Comparison of ENCODE assay signal across 19 cellular contexts in the genomic region with DNA sequence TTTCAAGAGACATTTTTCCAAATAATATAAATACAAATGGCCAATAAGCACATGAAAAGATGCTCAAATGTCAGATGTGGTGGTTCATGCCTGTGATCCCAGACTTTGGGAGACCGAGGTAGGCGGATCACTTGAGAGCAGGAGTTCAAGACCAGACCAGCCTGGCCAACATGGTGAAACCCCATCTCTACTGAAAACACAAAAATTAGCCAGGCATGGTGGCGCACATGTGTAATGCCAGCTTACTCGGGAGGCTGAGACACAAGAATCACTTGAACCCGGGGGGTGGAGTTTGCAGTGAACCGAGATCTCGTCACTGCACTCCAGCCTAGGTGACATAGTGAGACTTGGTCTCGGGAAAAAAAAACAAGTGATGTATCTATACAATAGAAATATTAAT. TPM values are rescaled to one million over a fixed set of nuclear protein-coding genes. Genes with fewer than 3 reads are reported as not detected.
DNase-seq lines count a peak whose midpoint lies in the region; ATAC-seq, FAIRE-seq and TF ChIP-seq lines count a peak whose summit lies in the region.
"Had no signal": no experiment of that assay in that cellular context is flagged by ENCODE, and none has a peak within 500 bp of the region (broad histone marks: within the 10 kb centered on the region; RNA-seq: fewer than 3 reads in every experiment).

No MANE protein-coding gene starts in this region.

- H3K27me3 Mint-ChIP-seq in activated CD4-positive, alpha-beta memory T cell treated with anti-CD3 and anti-CD28 coated beads, Interleukin-2, amount 10 ng/mL, durations not matched to agents 7 days and 5 days: peaks cover 4% of the 10 kb centered on the region

- H3K4me1 Mint-ChIP-seq in activated CD4-positive, alpha-beta memory T cell treated with anti-CD3 and anti-CD28 coated beads, Interleukin-2, amount 10 ng/mL, durations not matched to agents 7 days and 5 days: peaks cover 14% of the 10 kb centered on the region

- WGBS in right lobe of liver (ENCODE audit: insufficient coverage, low coverage, low lambda C conversion rate, missing lambda C conversion rate): 87% methylated on average over 6 of the region's 8 CpGs
- 77% methylated on average over 8 of the region's 8 CpGs for WGBS in HepG2 (ENCODE audit: low lambda C conversion rate)
- 87 to 94% methylated on average over 8 of the region's 8 CpGs for WGBS in upper lobe of left lung, 2 donors

- H3K79me2 ChIP-seq in HepG2 (ENCODE audit: insufficient read depth, low read length): no peaks in the 10 kb centered on the region

- TF ChIP-seq POLR2A in right lobe of liver (IDR thresholded peaks at IDR 0.05): no peak
- no peak for TF ChIP-seq POLR2A in HepG2 (IDR thresholded peaks at IDR 0.05; ENCODE audit: insufficient read depth in 1 of 2, low read depth in 2 of 2, low read length in 2 of 2)
- TF ChIP-seq POLR2A in upper lobe of left lung (IDR thresholded peaks at IDR 0.05): no peak

- FAIRE-seq in HepG2 (lab: Jason Lieb, UNC) (no peak), kidney (lab: Jason Lieb, UNC) (no peak)
- FAIRE-seq: G401.6, GM12892, H54 had no signal

- H3K4me1 ChIP-seq in right lobe of liver (peaks cover 0 to 50% (median 14%) of the 10 kb centered on the region in 4 donors), HepG2 (ENCODE audit: insufficient read depth, low read length) (peaks cover 67% of the 10 kb centered on the region), kidney (ENCODE audit: control insufficient read depth in 1 of 2, insufficient read depth in 1 of 2, low read depth in 1 of 2, low read length in 2 of 2) (peaks cover 9 to 10% of the 10 kb centered on the region in 2 donors), upper lobe of left lung (peaks cover 17 to 38% (median 20%) of the 10 kb centered on the region in 4 donors)

- POLR2A ChIA-PET in HepG2 (lab: Yijun Ruan, JAX): interaction anchor here (5.2 kb wide), 1 partner anchor 12 kb away, joined by 71 read pairs; a partner anchor contains a TSS
- POLR2A ChIA-PET in activated CD4-positive, alpha-beta memory T cell treated with anti-CD3 and anti-CD28 coated beads, Interleukin-2, amount 10 ng/mL, durations not matched to agents 7 days and 5 days (lab: Charles Lee): interaction anchor here (2.8 kb wide), 1 partner anchor 11 kb away, joined by 25 read pairs; a partner anchor contains a TSS

- intact Hi-C loops in right lobe of liver (cut with DNase I): no loop called here
- intact Hi-C loops in HepG2 (cut with micrococcal nuclease; ENCODE audit: unreplicated experiment): no loop called here
- intact Hi-C loops in kidney (cut with DNase I): no loop called here
- intact Hi-C loops in sciatic nerve (cut with DNase I): no loop called here

- H3K27me3 ChIP-seq in right lobe of liver (no peaks in the 10 kb centered on the region), HepG2 (ENCODE audit: control insufficient read depth in 1 of 2, insufficient read depth in 2 of 2, low read length in 2 of 2) (no peaks in the 10 kb centered on the region), upper lobe of left lung (no peaks in the 10 kb centered on the region)

- no TSS peak for BruUV-seq in HepG2 (replicated peaks; lab: Mats Ljungman, UMichigan)

- CTCF ChIA-PET in HepG2 (lab: Yijun Ruan, JAX; ENCODE audit: low intra/inter-chr PET ratio, low total read pairs): interaction anchor here (1.1 kb wide), 1 partner anchor 20 kb away, joined by 3 read pairs; no protein-coding TSS in a partner anchor
- CTCF ChIA-PET in activated CD4-positive, alpha-beta memory T cell treated with anti-CD3 and anti-CD28 coated beads, Interleukin-2, amount 10 ng/mL, durations not matched to agents 7 days and 5 days (lab: Charles Lee): interaction anchor here (0.6 kb wide), 1 partner anchor 55 kb away, joined by 3 read pairs; no protein-coding TSS in a partner anchor

- no peaks in the 10 kb centered on the region for H3K36me3 Mint-ChIP-seq in activated CD4-positive, alpha-beta memory T cell treated with anti-CD3 and anti-CD28 coated beads, Interleukin-2, amount 10 ng/mL, durations not matched to agents 7 days and 5 days (ENCODE audit: low read depth)
- H3K36me3 Mint-ChIP-seq: CD4-positive, CD25-positive, alpha-beta regulatory T cell; CD8-positive, alpha-beta T cell had no signal

- H3K36me3 ChIP-seq in right lobe of liver (no peaks in the 10 kb centered on the region), HepG2 (replicated peaks in 1 of 2; ENCODE audit: control insufficient read depth in 1 of 2, insufficient read depth in 2 of 2, low read length in 2 of 2) (no peaks in the 10 kb centered on the region), kidney (ENCODE audit: control insufficient read depth in 1 of 2, insufficient read depth in 2 of 2, low read length in 2 of 2) (no peaks in the 10 kb centered on the region), upper lobe of left lung (peaks cover 0 to 3% (median under 1%) of the 10 kb centered on the region in 4 donors)

- H3K27ac ChIP-seq in right lobe of liver (no peak overlapping the region), HepG2 (ENCODE audit: extremely low read length, insufficient read depth, low read length) (no peak overlapping the region), kidney (ENCODE audit: low read depth in 2 of 2, low read length in 2 of 2) (no peak overlapping the region), upper lobe of left lung (no peak overlapping the region)

- no peak overlapping the region for H3K4me2 ChIP-seq in HepG2 (ENCODE audit: low read depth, low read length)

- TF ChIP-seq EP300 in HepG2 (IDR thresholded peaks at IDR 0.05; ENCODE audit: low read depth in 2 of 2, low read length in 2 of 2): no peak
- TF ChIP-seq EP300 in HepG2 (CRISPR knock-in tag; IDR thresholded peaks at IDR 0.05; ENCODE audit: borderline replicate concordance): no peak
- TF ChIP-seq EP300 in upper lobe of left lung (IDR thresholded peaks at IDR 0.05): no peak

- no peak overlapping the region for H3K4me3 Mint-ChIP-seq in activated CD4-positive, alpha-beta memory T cell treated with anti-CD3 and anti-CD28 coated beads, Interleukin-2, amount 10 ng/mL, durations not matched to agents 7 days and 5 days
- H3K4me3 Mint-ChIP-seq: CD8-positive, alpha-beta T cell; HFFc6 had no signal

- DNase-seq in right lobe of liver (peak in 2 of 3 donors; percentile 3 to 27), HepG2 (ENCODE audit: low spot score) (no peak), kidney (peak; percentile 14), sciatic nerve (ENCODE audit: low spot score) (peak; percentile 52), upper lobe of left lung (no peak), NCI-H187 (lab: John Stamatoyannopoulos, UW) (no peak)
- no peak for DNase-seq in activated CD4-positive, alpha-beta memory T cell treated with anti-CD3 and anti-CD28 coated beads, Interleukin-2, amount 10 ng/mL, durations not matched to agents 7 days and 5 days
- DNase-seq: C1 segment of cervical spinal cord; CD4-positive, CD25-positive, alpha-beta regulatory T cell; CD8-positive, alpha-beta T cell; DMS153; DND-41; GOT3; HFFc6 had no signal

- H3K9ac ChIP-seq in HepG2 (ENCODE audit: insufficient read depth, low read depth, low read length) (no peak overlapping the region), kidney (ENCODE audit: low read length in 2 of 2) (no peak overlapping the region)

- no peak for ATAC-seq in right lobe of liver
- no peak for ATAC-seq in HepG2
- no peak for ATAC-seq in sciatic nerve
- no peak for ATAC-seq in upper lobe of left lung (ENCODE audit: low FRiP score in 2 of 2)
- ATAC-seq: CD8-positive, alpha-beta T cell had no signal

- in situ Hi-C loops in HepG2 (cut with HindIII; ENCODE audit: extremely low pct_ligation_motif_present, low pct_unique_long_range_greater_than_20kb): no loop called here

- H3K27ac Mint-ChIP-seq in activated CD4-positive, alpha-beta memory T cell treated with anti-CD3 and anti-CD28 coated beads, Interleukin-2, amount 10 ng/mL, durations not matched to agents 7 days and 5 days: no peak overlapping the region
- H3K27ac Mint-ChIP-seq: HFFc6 had no signal

- TF ChIP-seq CTCF in right lobe of liver (IDR thresholded peaks at IDR 0.05): no peak
- no peak for TF ChIP-seq CTCF in HepG2 (CRISPR knock-in tag; IDR thresholded peaks at IDR 0.05)
- no peak for TF ChIP-seq CTCF in kidney (IDR thresholded peaks at IDR 0.05; ENCODE audit: borderline replicate concordance, extremely low read depth, insufficient read depth)
- no peak for TF ChIP-seq CTCF in upper lobe of left lung (IDR thresholded peaks at IDR 0.05)

- TF ChIP-seq RAD21 in HepG2 (CRISPR knock-in tag; IDR thresholded peaks at IDR 0.05): no peak

- no peaks in the 10 kb centered on the region for H3K9me3 ChIP-seq in right lobe of liver
- no peaks in the 10 kb centered on the region for H3K9me3 ChIP-seq in HepG2 (ENCODE audit: low read length)
- no peaks in the 10 kb centered on the region for H3K9me3 ChIP-seq in kidney (ENCODE audit: control insufficient read depth in 1 of 2, low read length in 2 of 2)
- H3K9me3 ChIP-seq in upper lobe of left lung: no peaks in the 10 kb centered on the region
- H3K9me3 ChIP-seq: Caco-2, HAP-1 had no signal

- no peak overlapping the region for H2AFZ ChIP-seq in HepG2 (ENCODE audit: low read length)

- no peaks in the 10 kb centered on the region for H4K20me1 ChIP-seq in HepG2 (ENCODE audit: insufficient read depth, low read length)

- H3K4me3 ChIP-seq in right lobe of liver: no peak overlapping the region
- H3K4me3 ChIP-seq in HepG2 (replicated peaks in 1 of 3; ENCODE audit: insufficient read depth in 1 of 3, low read depth in 2 of 3, low read length in 3 of 3): no peak overlapping the region
- H3K4me3 ChIP-seq in kidney (ENCODE audit: low read length in 2 of 2): no peak overlapping the region
- no peak overlapping the region for H3K4me3 ChIP-seq in upper lobe of left lung
- H3K4me3 ChIP-seq: HAP-1 had no signal

- H3K9me3 Mint-ChIP-seq in activated CD4-positive, alpha-beta memory T cell treated with anti-CD3 and anti-CD28 coated beads, Interleukin-2, amount 10 ng/mL, durations not matched to agents 7 days and 5 days: no peaks in the 10 kb centered on the region
- H3K9me3 Mint-ChIP-seq: CD4-positive, CD25-positive, alpha-beta regulatory T cell; CD8-positive, alpha-beta T cell; HFFc6 had no signal

RNA-seq across cellular contexts. Expression of a gene that starts 2.9 kb away (rescaled TPM):
- total RNA-seq in right lobe of liver (10 to 100 TPM; 38.6 to 87.4 (median 76.9) TPM), HepG2 (2016; rRNA removed; fragmentation: Illumina TruSeq; extraction: Trizol) (93.6 and 95.6 TPM in 2 replicates), kidney (34.5 TPM), sciatic nerve (23.7 TPM), upper lobe of left lung (10 to 100 TPM; 18.9 to 65.7 (median 40.6) TPM)
- 31.6 and 39.5 TPM in 2 replicates for total RNA-seq in HepG2 (2016; cell fraction: cytosol; rRNA removed; fragmentation: Illumina TruSeq; extraction: Trizol; ENCODE audit: low read depth)
- total RNA-seq in HepG2 (2016; cell fraction: insoluble cytoplasmic fraction; rRNA removed; fragmentation: Illumina TruSeq; extraction: Trizol): 94.0 and 98.0 TPM in 2 replicates
- 35.0 and 44.2 TPM in 2 replicates for total RNA-seq in HepG2 (2016; cell fraction: membrane; rRNA removed; fragmentation: Illumina TruSeq; extraction: Trizol)
- total RNA-seq in HepG2 (2016; cell fraction: nucleus; rRNA removed; fragmentation: Illumina TruSeq; extraction: Trizol): 44.3 and 48.9 TPM in 2 replicates
- polyA plus RNA-seq in HepG2 (2011; rRNA removed) (59.9 and 93.0 TPM in 2 replicates), kidney (ENCODE audit: insufficient read depth, low read depth, low replicate concordance) (105 TPM)
- 65.7 and 112 TPM in 2 replicates for polyA plus RNA-seq in HepG2 (2011; cell fraction: cytosol; rRNA removed)
- polyA plus RNA-seq in HepG2 (2011; cell fraction: nucleus; rRNA removed): 162 and 164 TPM in 2 replicates
- 57.4 and 59.7 TPM in 2 replicates for polyA plus RNA-seq in HepG2 (2012)
- 29.0 and 30.8 TPM in 2 replicates for polyA plus RNA-seq in HepG2 (2016; cell fraction: cytosol; fragmentation: Illumina TruSeq; extraction: Trizol; ENCODE audit: low read depth)
- polyA plus RNA-seq in HepG2 (2016; cell fraction: insoluble cytoplasmic fraction; fragmentation: Illumina TruSeq; extraction: Trizol; ENCODE audit: low read depth): 86.3 and 86.5 TPM in 2 replicates
- polyA plus RNA-seq in HepG2 (2016; cell fraction: membrane; fragmentation: Illumina TruSeq; extraction: Trizol; ENCODE audit: low read depth): 25.3 and 27.1 TPM in 2 replicates
- 72.3 and 78.9 TPM in 2 replicates for polyA plus RNA-seq in HepG2 (2016; cell fraction: nucleus; fragmentation: Illumina TruSeq; extraction: Trizol; ENCODE audit: insufficient read depth, low read depth)
- polyA minus RNA-seq in HepG2 (2011; rRNA and poly(A)+ RNA removed; ENCODE audit: low replicate concordance): 28.9 and 121 TPM in 2 replicates
- 45.9 and 49.6 TPM in 2 replicates for polyA minus RNA-seq in HepG2 (2011; cell fraction: cytosol; rRNA and poly(A)+ RNA removed)
- 26.3 and 28.6 TPM in 2 replicates for polyA minus RNA-seq in HepG2 (2011; cell fraction: nucleus; rRNA and poly(A)+ RNA removed)
- total RNA-seq in activated CD4-positive, alpha-beta memory T cell treated with anti-CD3 and anti-CD28 coated beads, Interleukin-2, amount 10 ng/mL, durations not matched to agents 7 days and 5 days: 10 to 100 TPM; 40.0 to 40.6 TPM

RNA-seq across cellular contexts. Expression of a gene that starts 16.7 kb away (rescaled TPM):
- total RNA-seq in right lobe of liver (10 to 100 TPM in 4 of 6 experiments, 1 to 10 TPM in 2; 5.8 to 29.2 (median 11.1) TPM), HepG2 (2016; rRNA removed; fragmentation: Illumina TruSeq; extraction: Trizol) (28.6 and 33.0 TPM in 2 replicates), kidney (35.5 TPM), sciatic nerve (41.4 TPM), upper lobe of left lung (10 to 100 TPM; 22.4 to 97.4 (median 31.4) TPM)
- total RNA-seq in HepG2 (2016; cell fraction: cytosol; rRNA removed; fragmentation: Illumina TruSeq; extraction: Trizol; ENCODE audit: low read depth): 37.2 and 44.0 TPM in 2 replicates
- 21.2 and 33.0 TPM in 2 replicates for total RNA-seq in HepG2 (2016; cell fraction: insoluble cytoplasmic fraction; rRNA removed; fragmentation: Illumina TruSeq; extraction: Trizol)
- 58.6 and 59.5 TPM in 2 replicates for total RNA-seq in HepG2 (2016; cell fraction: membrane; rRNA removed; fragmentation: Illumina TruSeq; extraction: Trizol)
- total RNA-seq in HepG2 (2016; cell fraction: nucleus; rRNA removed; fragmentation: Illumina TruSeq; extraction: Trizol): 38.6 and 43.6 TPM in 2 replicates
- polyA plus RNA-seq in HepG2 (2011; rRNA removed) (30.7 and 31.6 TPM in 2 replicates), kidney (ENCODE audit: insufficient read depth, low read depth, low replicate concordance) (12.0 TPM)
- 18.7 and 21.7 TPM in 2 replicates for polyA plus RNA-seq in HepG2 (2011; cell fraction: cytosol; rRNA removed)
- polyA plus RNA-seq in HepG2 (2011; cell fraction: nucleus; rRNA removed): 50.0 and 56.4 TPM in 2 replicates
- 20.8 and 23.9 TPM in 2 replicates for polyA plus RNA-seq in HepG2 (2012)
- 55.3 and 62.7 TPM in 2 replicates for polyA plus RNA-seq in HepG2 (2016; cell fraction: cytosol; fragmentation: Illumina TruSeq; extraction: Trizol; ENCODE audit: low read depth)
- polyA plus RNA-seq in HepG2 (2016; cell fraction: insoluble cytoplasmic fraction; fragmentation: Illumina TruSeq; extraction: Trizol; ENCODE audit: low read depth): 28.7 and 35.1 TPM in 2 replicates
- 64.7 and 69.9 TPM in 2 replicates for polyA plus RNA-seq in HepG2 (2016; cell fraction: membrane; fragmentation: Illumina TruSeq; extraction: Trizol; ENCODE audit: low read depth)
- 52.8 and 60.0 TPM in 2 replicates for polyA plus RNA-seq in HepG2 (2016; cell fraction: nucleus; fragmentation: Illumina TruSeq; extraction: Trizol; ENCODE audit: insufficient read depth, low read depth)
- polyA minus RNA-seq in HepG2 (2011; rRNA and poly(A)+ RNA removed; ENCODE audit: low replicate concordance): 24.3 and 28.1 TPM in 2 replicates
- polyA minus RNA-seq in HepG2 (2011; cell fraction: cytosol; rRNA and poly(A)+ RNA removed): 10.4 and 14.9 TPM in 2 replicates
- polyA minus RNA-seq in HepG2 (2011; cell fraction: nucleus; rRNA and poly(A)+ RNA removed): 78.9 and 91.3 TPM in 2 replicates
- total RNA-seq in activated CD4-positive, alpha-beta memory T cell treated with anti-CD3 and anti-CD28 coated beads, Interleukin-2, amount 10 ng/mL, durations not matched to agents 7 days and 5 days: 10 to 100 TPM; 26.1 TPM

RNA-seq across cellular contexts. Expression of a gene that starts 46.6 kb away (rescaled TPM):
- total RNA-seq in right lobe of liver: 1 to 10 TPM in 5 of 6 experiments, under 1 TPM in 1; 0.92 to 4.1 (median 2.0) TPM
- 4.0 and 6.9 TPM in 2 replicates for total RNA-seq in HepG2 (2016; rRNA removed; fragmentation: Illumina TruSeq; extraction: Trizol)
- 9.2 and 10.4 TPM in 2 replicates for total RNA-seq in HepG2 (2016; cell fraction: cytosol; rRNA removed; fragmentation: Illumina TruSeq; extraction: Trizol; ENCODE audit: low read depth)
- total RNA-seq in HepG2 (2016; cell fraction: insoluble cytoplasmic fraction; rRNA removed; fragmentation: Illumina TruSeq; extraction: Trizol): 3.9 and 6.3 TPM in 2 replicates
- 10.1 and 14.6 TPM in 2 replicates for total RNA-seq in HepG2 (2016; cell fraction: membrane; rRNA removed; fragmentation: Illumina TruSeq; extraction: Trizol)
- 3.7 and 3.9 TPM in 2 replicates for total RNA-seq in HepG2 (2016; cell fraction: nucleus; rRNA removed; fragmentation: Illumina TruSeq; extraction: Trizol)
- 14.5 and 14.7 TPM in 2 replicates for polyA plus RNA-seq in HepG2 (2011; rRNA removed)
- 5.1 and 8.2 TPM in 2 replicates for polyA plus RNA-seq in HepG2 (2011; cell fraction: cytosol; rRNA removed)
- polyA plus RNA-seq in HepG2 (2011; cell fraction: nucleus; rRNA removed): 28.7 and 39.5 TPM in 2 replicates
- 13.2 and 14.2 TPM in 2 replicates for polyA plus RNA-seq in HepG2 (2012)
- 36.1 and 40.9 TPM in 2 replicates for polyA plus RNA-seq in HepG2 (2016; cell fraction: cytosol; fragmentation: Illumina TruSeq; extraction: Trizol; ENCODE audit: low read depth)
- polyA plus RNA-seq in HepG2 (2016; cell fraction: insoluble cytoplasmic fraction; fragmentation: Illumina TruSeq; extraction: Trizol; ENCODE audit: low read depth): 10.5 and 16.8 TPM in 2 replicates
- polyA plus RNA-seq in HepG2 (2016; cell fraction: membrane; fragmentation: Illumina TruSeq; extraction: Trizol; ENCODE audit: low read depth): 41.4 and 43.0 TPM in 2 replicates
- 20.5 and 28.1 TPM in 2 replicates for polyA plus RNA-seq in HepG2 (2016; cell fraction: nucleus; fragmentation: Illumina TruSeq; extraction: Trizol; ENCODE audit: insufficient read depth, low read depth)
- 25.3 and 28.4 TPM in 2 replicates for polyA minus RNA-seq in HepG2 (2011; rRNA and poly(A)+ RNA removed; ENCODE audit: low replicate concordance)
- polyA minus RNA-seq in HepG2 (2011; cell fraction: cytosol; rRNA and poly(A)+ RNA removed): 8.4 and 12.7 TPM in 2 replicates
- 3.2 and 6.3 TPM in 2 replicates for polyA minus RNA-seq in HepG2 (2011; cell fraction: nucleus; rRNA and poly(A)+ RNA removed)
- total RNA-seq in kidney: 149 TPM
- 15.7 TPM for polyA plus RNA-seq in kidney (ENCODE audit: insufficient read depth, low read depth, low replicate concordance)
- total RNA-seq in sciatic nerve: 469 TPM
- total RNA-seq in upper lobe of left lung: 10 to 100 TPM; 16.8 to 75.2 (median 41.2) TPM
- total RNA-seq in activated CD4-positive, alpha-beta memory T cell treated with anti-CD3 and anti-CD28 coated beads, Interleukin-2, amount 10 ng/mL, durations not matched to agents 7 days and 5 days: under 1 TPM; 0.43 to 0.68 TPM
- total RNA-seq: CD4-positive, CD25-positive, alpha-beta regulatory T cell had no signal

Comparison
In these comparisons a context has a peak if more than half of its experiments do, and no peak if none do; other contexts are left out.
1. DNase-seq: peak in right lobe of liver (2 of 3), kidney (single experiment) and sciatic nerve (single experiment); none in HepG2 (single experiment), upper lobe of left lung (0 of 2), NCI-H187 (0 of 2) and activated CD4-positive, alpha-beta memory T cell treated with anti-CD3 and anti-CD28 coated beads, Interleukin-2, amount 10 ng/mL, durations not matched to agents 7 days and 5 days (single experiment).